Comparison of ENCODE assay signal across 1 cellular context in genomic region chr4:15681372-15682339, GRCh38.
TF ChIP-seq lines count a peak whose summit lies in the region.

Gene FAM200B, plus strand, starts transcription at chr4:15681827. Its CDS starts 5,151 bp downstream, at chr4:15686978.

TF ChIP-seq in K562, 482 proteins besides CTCF, POLR2A, EP300 and RAD21 (continued from another document and continues in another):
- TF ChIP-seq ZBTB49 (CRISPR knock-in tag; IDR thresholded peaks at IDR 0.05; ENCODE audit: borderline replicate concordance) (no peak), ARID2 (IDR thresholded peaks at IDR 0.05) (no peak), HINFP (tag; conservative IDR thresholded peaks at IDR 0.05; ENCODE audit: low read depth) (no peak), U2AF1 (optimal IDR thresholded peaks at IDR 0.05; ENCODE audit: low read depth, low read length) (no peak), NBN (IDR thresholded peaks at IDR 0.05; ENCODE audit: low read depth) (peak; percentile 22), KLF1 (tag; IDR thresholded peaks at IDR 0.05) (no peak), UBTF (IDR thresholded peaks at IDR 0.05; ENCODE audit: borderline replicate concordance in 1 of 2, low read depth in 2 of 2, low read length in 2 of 2) (peak; percentile 35 to 94; a peak in 3 of 4 replicates), MBD1 (CRISPR knock-in tag; IDR thresholded peaks at IDR 0.05) (no peak), SP1 (CRISPR knock-in tag; IDR thresholded peaks at IDR 0.05) (peak; percentile 34; the same call in 1 of the 2 replicates), ZNF277 (CRISPR knock-in tag; IDR thresholded peaks at IDR 0.05; ENCODE audit: borderline replicate concordance) (no peak), POU5F1 (IDR thresholded peaks at IDR 0.05; ENCODE audit: borderline replicate concordance, low read depth, low read length, partially characterized antibody) (peak; percentile 34), HDAC3 (IDR thresholded peaks at IDR 0.05; ENCODE audit: borderline replicate concordance, partially characterized antibody) (peak; percentile 83), MGA (IDR thresholded peaks at IDR 0.05) (no peak), ARID3B (CRISPR knock-in tag; IDR thresholded peaks at IDR 0.05; ENCODE audit: borderline replicate concordance) (no peak), ZFP91 (CRISPR knock-in tag; IDR thresholded peaks at IDR 0.05) (no peak), ZNF79 (CRISPR knock-in tag; IDR thresholded peaks at IDR 0.05; ENCODE audit: low read depth) (no peak), ZNF518B (CRISPR knock-in tag; IDR thresholded peaks at IDR 0.05) (no peak), ZNF583 (CRISPR knock-in tag; IDR thresholded peaks at IDR 0.05) (0 out of 2 replicates have a peak, but pooled peaks have one; percentile 26), ARNT (IDR thresholded peaks at IDR 0.05) (0 out of 4 replicates have a peak, but pooled peaks of 1 of the 2 experiments have one; percentile 19)
